ENCODE assay signal across 1 cellular context in the genomic region with DNA sequence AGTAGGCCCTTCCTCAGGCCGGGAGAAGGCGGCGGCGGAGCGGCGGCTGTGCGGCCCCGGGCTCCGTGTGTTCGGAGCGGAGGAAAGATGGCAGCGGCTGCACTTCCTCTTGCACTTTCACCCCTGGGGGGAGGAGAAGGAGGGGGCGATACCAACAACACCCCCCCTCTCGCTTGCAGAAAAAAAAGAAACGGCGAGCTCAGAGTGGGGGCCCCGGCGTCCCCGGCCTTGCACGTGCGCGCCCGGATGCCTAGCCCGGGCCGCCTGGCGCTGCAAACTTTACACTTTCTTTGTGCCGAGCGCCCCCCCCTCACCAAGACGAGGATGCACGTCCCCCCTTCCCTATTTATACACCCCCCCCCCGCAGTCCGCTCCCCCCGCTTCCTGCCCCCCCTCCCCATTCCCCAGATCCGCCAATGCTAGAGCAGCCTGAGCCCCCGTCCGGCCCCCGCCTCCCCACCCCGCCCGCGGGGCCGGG.
TF ChIP-seq lines count a peak whose summit lies in the region.

A gene with protein sequence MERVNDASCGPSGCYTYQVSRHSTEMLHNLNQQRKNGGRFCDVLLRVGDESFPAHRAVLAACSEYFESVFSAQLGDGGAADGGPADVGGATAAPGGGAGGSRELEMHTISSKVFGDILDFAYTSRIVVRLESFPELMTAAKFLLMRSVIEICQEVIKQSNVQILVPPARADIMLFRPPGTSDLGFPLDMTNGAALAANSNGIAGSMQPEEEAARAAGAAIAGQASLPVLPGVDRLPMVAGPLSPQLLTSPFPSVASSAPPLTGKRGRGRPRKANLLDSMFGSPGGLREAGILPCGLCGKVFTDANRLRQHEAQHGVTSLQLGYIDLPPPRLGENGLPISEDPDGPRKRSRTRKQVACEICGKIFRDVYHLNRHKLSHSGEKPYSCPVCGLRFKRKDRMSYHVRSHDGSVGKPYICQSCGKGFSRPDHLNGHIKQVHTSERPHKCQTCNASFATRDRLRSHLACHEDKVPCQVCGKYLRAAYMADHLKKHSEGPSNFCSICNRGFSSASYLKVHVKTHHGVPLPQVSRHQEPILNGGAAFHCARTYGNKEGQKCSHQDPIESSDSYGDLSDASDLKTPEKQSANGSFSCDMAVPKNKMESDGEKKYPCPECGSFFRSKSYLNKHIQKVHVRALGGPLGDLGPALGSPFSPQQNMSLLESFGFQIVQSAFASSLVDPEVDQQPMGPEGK (minus strand): TSS at position 92 of the 478 bp plus-strand sequence. CDS start 744 bp downstream, outside the sequence.

TF ChIP-seq in H1, 55 proteins besides CTCF, POLR2A, EP300 and RAD21:
- no peak for TF ChIP-seq ZNF274 (IDR thresholded peaks at IDR 0.05; ENCODE audit: borderline replicate concordance, extremely low read depth, low read length)
- no peak for TF ChIP-seq CEBPB (IDR thresholded peaks at IDR 0.05; ENCODE audit: low read depth, low read length)
- TF ChIP-seq NRF1 (IDR thresholded peaks at IDR 0.05; ENCODE audit: low read depth, low read length) = no peak
- TF ChIP-seq HDAC2 (IDR thresholded peaks at IDR 0.05; ENCODE audit: borderline replicate concordance in 1 of 2, low read depth in 2 of 2, low read length in 2 of 2) = no peak
- TF ChIP-seq YY1 (IDR thresholded peaks at IDR 0.05; ENCODE audit: low read depth, low read length) = peak; percentile 70
- TF ChIP-seq, protein P1, sequence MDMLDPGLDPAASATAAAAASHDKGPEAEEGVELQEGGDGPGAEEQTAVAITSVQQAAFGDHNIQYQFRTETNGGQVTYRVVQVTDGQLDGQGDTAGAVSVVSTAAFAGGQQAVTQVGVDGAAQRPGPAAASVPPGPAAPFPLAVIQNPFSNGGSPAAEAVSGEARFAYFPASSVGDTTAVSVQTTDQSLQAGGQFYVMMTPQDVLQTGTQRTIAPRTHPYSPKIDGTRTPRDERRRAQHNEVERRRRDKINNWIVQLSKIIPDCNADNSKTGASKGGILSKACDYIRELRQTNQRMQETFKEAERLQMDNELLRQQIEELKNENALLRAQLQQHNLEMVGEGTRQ (IDR thresholded peaks at IDR 0.05; ENCODE audit: low read length) = no peak
- TF ChIP-seq, protein P2, sequence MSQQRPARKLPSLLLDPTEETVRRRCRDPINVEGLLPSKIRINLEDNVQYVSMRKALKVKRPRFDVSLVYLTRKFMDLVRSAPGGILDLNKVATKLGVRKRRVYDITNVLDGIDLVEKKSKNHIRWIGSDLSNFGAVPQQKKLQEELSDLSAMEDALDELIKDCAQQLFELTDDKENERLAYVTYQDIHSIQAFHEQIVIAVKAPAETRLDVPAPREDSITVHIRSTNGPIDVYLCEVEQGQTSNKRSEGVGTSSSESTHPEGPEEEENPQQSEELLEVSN (IDR thresholded peaks at IDR 0.05) = peak; percentile 11; the same call in 1 of the 2 replicates
- TF ChIP-seq POLR2AphosphoS5 (IDR thresholded peaks at IDR 0.05; ENCODE audit: low read depth, low read length) = peak; percentile 48
- TF ChIP-seq CBX8 (IDR thresholded peaks at IDR 0.05; ENCODE audit: borderline replicate concordance, low read depth, low read length) = no peak
- TF ChIP-seq TEAD4 (IDR thresholded peaks at IDR 0.05; ENCODE audit: low read depth, low read length) = no peak
- TF ChIP-seq KDM5A (IDR thresholded peaks at IDR 0.05; ENCODE audit: low read length) = no peak
- TF ChIP-seq SP2 (IDR thresholded peaks at IDR 0.05; ENCODE audit: low read length) = no peak
- 0 out of 2 replicates have a peak, but pooled peaks have one; percentile 46 for TF ChIP-seq TBP (IDR thresholded peaks at IDR 0.05; ENCODE audit: low read depth, low read length)
- TF ChIP-seq, protein P3, sequence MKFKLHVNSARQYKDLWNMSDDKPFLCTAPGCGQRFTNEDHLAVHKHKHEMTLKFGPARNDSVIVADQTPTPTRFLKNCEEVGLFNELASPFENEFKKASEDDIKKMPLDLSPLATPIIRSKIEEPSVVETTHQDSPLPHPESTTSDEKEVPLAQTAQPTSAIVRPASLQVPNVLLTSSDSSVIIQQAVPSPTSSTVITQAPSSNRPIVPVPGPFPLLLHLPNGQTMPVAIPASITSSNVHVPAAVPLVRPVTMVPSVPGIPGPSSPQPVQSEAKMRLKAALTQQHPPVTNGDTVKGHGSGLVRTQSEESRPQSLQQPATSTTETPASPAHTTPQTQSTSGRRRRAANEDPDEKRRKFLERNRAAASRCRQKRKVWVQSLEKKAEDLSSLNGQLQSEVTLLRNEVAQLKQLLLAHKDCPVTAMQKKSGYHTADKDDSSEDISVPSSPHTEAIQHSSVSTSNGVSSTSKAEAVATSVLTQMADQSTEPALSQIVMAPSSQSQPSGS (IDR thresholded peaks at IDR 0.05; ENCODE audit: low read length) = no peak
- TF ChIP-seq TAF7 (optimal IDR thresholded peaks at IDR 0.05; ENCODE audit: borderline replicate concordance, low read depth, low read length) = no peak
- no peak for TF ChIP-seq JUND (IDR thresholded peaks at IDR 0.05; ENCODE audit: low read length)
- TF ChIP-seq EZH2 (IDR thresholded peaks at IDR 0.05; ENCODE audit: low read depth, low read length, severe bottlenecking) = no peak
- TF ChIP-seq, protein P4, sequence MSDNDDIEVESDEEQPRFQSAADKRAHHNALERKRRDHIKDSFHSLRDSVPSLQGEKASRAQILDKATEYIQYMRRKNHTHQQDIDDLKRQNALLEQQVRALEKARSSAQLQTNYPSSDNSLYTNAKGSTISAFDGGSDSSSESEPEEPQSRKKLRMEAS (IDR thresholded peaks at IDR 0.05) = peak; percentile 70
- TF ChIP-seq CREB1 (IDR thresholded peaks at IDR 0.05) = 0 out of 2 replicates have a peak, but pooled peaks have one; percentile 6
- TF ChIP-seq BRCA1 (IDR thresholded peaks at IDR 0.05; ENCODE audit: low read depth, low read length) = no peak
- TF ChIP-seq SUZ12 (IDR thresholded peaks at IDR 0.05; ENCODE audit: low read length) = no peak
- TF ChIP-seq SIRT6 (IDR thresholded peaks at IDR 0.05; ENCODE audit: low read length) = no peak
- TF ChIP-seq CHD1 (IDR thresholded peaks at IDR 0.05; ENCODE audit: low read depth, low read length) = no peak
- TF ChIP-seq TAF1 (IDR thresholded peaks at IDR 0.05; ENCODE audit: low read depth, low read length) = peak; percentile 47; the same call in 1 of the 2 replicates
- no peak for TF ChIP-seq RNF2 (IDR thresholded peaks at IDR 0.05; ENCODE audit: borderline replicate concordance, low read depth, low read length, missing control alignments, poor library complexity, severe bottlenecking)
- TF ChIP-seq SP4 (IDR thresholded peaks at IDR 0.05; ENCODE audit: low read length) = no peak
- TF ChIP-seq KDM4A (IDR thresholded peaks at IDR 0.05; ENCODE audit: low read depth, low read length, severe bottlenecking) = no peak
- no peak for TF ChIP-seq CBX5 (IDR thresholded peaks at IDR 0.05; ENCODE audit: low read depth, low read length)
- no peak for TF ChIP-seq SIN3A (conservative IDR thresholded peaks at IDR 0.05 in 1 of 2, IDR thresholded peaks at IDR 0.05 in 1 of 2; ENCODE audit: low read depth in 1 of 2, low read length in 2 of 2)
- TF ChIP-seq RBBP5 (IDR thresholded peaks at IDR 0.05; ENCODE audit: borderline replicate concordance, low read depth, low read length) = 0 out of 2 replicates have a peak, but pooled peaks have one; percentile 14
- TF ChIP-seq RXRA (IDR thresholded peaks at IDR 0.05; ENCODE audit: insufficient read depth, low read depth, low read length) = no peak
- TF ChIP-seq GABPA (IDR thresholded peaks at IDR 0.05; ENCODE audit: borderline replicate concordance, insufficient read depth, low read length) = no peak
- no peak for TF ChIP-seq BACH1 (IDR thresholded peaks at IDR 0.05; ENCODE audit: low read length)
- TF ChIP-seq, protein P5, sequence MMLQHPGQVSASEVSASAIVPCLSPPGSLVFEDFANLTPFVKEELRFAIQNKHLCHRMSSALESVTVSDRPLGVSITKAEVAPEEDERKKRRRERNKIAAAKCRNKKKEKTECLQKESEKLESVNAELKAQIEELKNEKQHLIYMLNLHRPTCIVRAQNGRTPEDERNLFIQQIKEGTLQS (IDR thresholded peaks at IDR 0.05; ENCODE audit: insufficient read depth, low read depth, low read length) = no peak
- TF ChIP-seq EGR1 (IDR thresholded peaks at IDR 0.05; ENCODE audit: borderline replicate concordance, low read depth, low read length) = peak; percentile 13; the same call in 1 of the 2 replicates
- no peak for TF ChIP-seq KDM1A (IDR thresholded peaks at IDR 0.05; ENCODE audit: borderline replicate concordance, low read length)
- TF ChIP-seq SIX5 (IDR thresholded peaks at IDR 0.05; ENCODE audit: low read depth, low read length) = no peak
- no peak for TF ChIP-seq BCL11A (IDR thresholded peaks at IDR 0.05; ENCODE audit: low read depth in 2 of 2, low read length in 2 of 2)
- no peak for TF ChIP-seq GTF2F1 (IDR thresholded peaks at IDR 0.05; ENCODE audit: borderline replicate concordance, low read depth, low read length)
- peak; percentile 53 for TF ChIP-seq PHF8 (conservative IDR thresholded peaks at IDR 0.05; ENCODE audit: low read depth, low read length)
